8 cellular contexts compared by ENCODE assay signal in genomic region chr6:144285548-144285797, GRCh38. TPM values are rescaled to one million over a fixed set of nuclear protein-coding genes. Genes with fewer than 3 reads are reported as not detected.
DNase-seq lines count a peak whose midpoint lies in the region; ATAC-seq lines count a peak whose summit lies in the region.

No MANE protein-coding gene starts in this region.

- peak overlapping the region; percentile 95 for H3K4me3 Mint-ChIP-seq in activated naive CD8-positive, alpha-beta T cell

- peaks cover 17% of the 10 kb centered on the region for H3K4me1 Mint-ChIP-seq in activated naive CD8-positive, alpha-beta T cell (ENCODE audit: low read depth)

- H3K27ac ChIP-seq in thymus (ENCODE audit: low read depth), result peak overlapping the region; percentile 85

- H3K9me3 Mint-ChIP-seq in activated naive CD8-positive, alpha-beta T cell (ENCODE audit: low read depth), result no peaks in the 10 kb centered on the region

- peaks cover 8% of the 10 kb centered on the region for H3K27me3 Mint-ChIP-seq in activated naive CD8-positive, alpha-beta T cell

- no peaks in the 10 kb centered on the region for H3K36me3 Mint-ChIP-seq in activated naive CD8-positive, alpha-beta T cell

- intact Hi-C loops in left colon (cut with DNase I, micrococcal nuclease), result no loop called here

- no peak for DNase-seq in left colon
- no peak for DNase-seq in HK-2 (ENCODE audit: unreplicated experiment)
- DNase-seq in T-helper 9 cell, result no peak
- no peak for DNase-seq in KG1 (lab: John Stamatoyannopoulos, UW)

- peaks cover 4% of the 10 kb centered on the region for H3K4me1 ChIP-seq in thymus (ENCODE audit: control insufficient read depth, insufficient read depth, low read length)

- peak overlapping the region; percentile 28 for H3K27ac Mint-ChIP-seq in activated naive CD8-positive, alpha-beta T cell

- H3K4me3 ChIP-seq in thymus (ENCODE audit: low read length), result peak overlapping the region; percentile 86

- ATAC-seq in GM18909 (IDR thresholded peaks at IDR 0.05; ENCODE audit: poor library complexity, unreplicated experiment) (peak; percentile 36), HG02981 (IDR thresholded peaks at IDR 0.05; ENCODE audit: unreplicated experiment) (peak; percentile 24), left colon (peak; percentile 42)

- no peaks in the 10 kb centered on the region for H3K9me3 ChIP-seq in thymus (ENCODE audit: control insufficient read depth)

- H3K27me3 ChIP-seq in thymus (ENCODE audit: control insufficient read depth, insufficient read depth), result peaks cover 5% of the 10 kb centered on the region

- H3K36me3 ChIP-seq in thymus (ENCODE audit: control insufficient read depth, insufficient read depth), result no peaks in the 10 kb centered on the region

- whole genome bisulfite sequencing in thymus, result under 1% methylated on average over 15 of the region's 15 CpGs

RNA-seq across cellular contexts. Expression of gene UTRN, which starts 0.3 kb away (rescaled TPM):
- total RNA-seq in left colon, result 10 to 100 TPM; 88.3 to 89.5 TPM
- 16.8 TPM for polyA plus RNA-seq in thymus
